11 cellular contexts compared by ENCODE assay signal in genomic region chr15:85411992-85412538, GRCh38. TPM values are rescaled to one million over a fixed set of nuclear protein-coding genes. Genes with fewer than 3 reads are reported as not detected.
DNase-seq lines count a peak whose midpoint lies in the region; ATAC-seq and TF ChIP-seq lines count a peak whose summit lies in the region.
"Had no signal": no experiment of that assay in that cellular context is flagged by ENCODE, and none has a peak within 500 bp of the region (broad histone marks: within the 10 kb centered on the region; RNA-seq: fewer than 3 reads in every experiment).

No MANE protein-coding gene starts in this region.

- intact Hi-C loops in prostate gland (cut with DNase I) (loop anchor here (2.0 to 5.0 kb wide), 2 partner anchors 25 to 115 kb away; no protein-coding TSS in a partner anchor), colonic mucosa (cut with DNase I) (no loop called here)

- peaks cover 0 to 10% (median 0%) of the 10 kb centered on the region in 11 experiments; a peak in 6 of 22 replicates for H4K20me1 ChIP-seq in BLaER1 treated with 17β-estradiol and CSF1 and Interleukin-3, amounts not matched to agents 10 nM and 100 nM

- no peaks in the 10 kb centered on the region for H3K27me3 ChIP-seq in BLaER1 treated with 17β-estradiol and CSF1 and Interleukin-3, amounts not matched to agents 10 nM and 100 nM
- no peaks in the 10 kb centered on the region for H3K27me3 ChIP-seq in prostate gland (replicated peaks; ENCODE audit: insufficient read depth)
- H3K27me3 ChIP-seq in colonic mucosa = no peaks in the 10 kb centered on the region

- TF ChIP-seq CTCF in HEK293 (tag by site-specific recombination; IDR thresholded peaks at IDR 0.05) = no peak
- TF ChIP-seq CTCF in prostate gland (IDR thresholded peaks at IDR 0.05) = no peak
- no peak for TF ChIP-seq CTCF in colonic mucosa (IDR thresholded peaks at IDR 0.05)

- CTCF ChIA-PET in HEK293 (lab: Yijun Ruan, JAX) = interaction anchor here (1.0 to 11.2 kb wide), 6 partner anchors 12 to 122 kb away, joined by 3 to 117 read pairs (median 6); no protein-coding TSS in a partner anchor

- no peak overlapping the region for H3K4me3 ChIP-seq in BLaER1 treated with 17β-estradiol and CSF1 and Interleukin-3, amounts not matched to agents 10 nM and 100 nM
- no peak overlapping the region for H3K4me3 ChIP-seq in HEK293 (ENCODE audit: low read depth, low read length)
- H3K4me3 ChIP-seq in prostate gland = no peak overlapping the region
- no peak overlapping the region for H3K4me3 ChIP-seq in colonic mucosa

- peaks cover 0 to 27% (median 0%) of the 10 kb centered on the region in 11 experiments; a peak in 5 of 22 replicates for H3K36me3 ChIP-seq in BLaER1 treated with 17β-estradiol and CSF1 and Interleukin-3, amounts not matched to agents 10 nM and 100 nM
- H3K36me3 ChIP-seq in HEK293 (ENCODE audit: control insufficient read depth in 2 of 2, insufficient read depth in 1 of 2, low read length in 2 of 2) = no peaks in the 10 kb centered on the region
- H3K36me3 ChIP-seq in prostate gland = no peaks in the 10 kb centered on the region
- no peaks in the 10 kb centered on the region for H3K36me3 ChIP-seq in colonic mucosa

- H3K9me3 ChIP-seq in BLaER1 treated with 17β-estradiol and CSF1 and Interleukin-3, amounts not matched to agents 10 nM and 100 nM (replicated peaks in 1 of 11) = peaks cover 0 to 48% (median 29%) of the 10 kb centered on the region in 11 experiments; a peak in 18 of 22 replicates
- H3K9me3 ChIP-seq in HEK293 (ENCODE audit: control insufficient read depth, insufficient read depth, low read depth, low read length) (no peaks in the 10 kb centered on the region), prostate gland (no peaks in the 10 kb centered on the region), colonic mucosa (no peaks in the 10 kb centered on the region)

- peak overlapping the region in 6 of 11 experiments; percentile 4 to 59 (median 27); a peak in 7 of 22 replicates for H3K27ac ChIP-seq in BLaER1 treated with 17β-estradiol and CSF1 and Interleukin-3, amounts not matched to agents 10 nM and 100 nM
- H3K27ac ChIP-seq in HEK293 (ENCODE audit: extremely low read depth, low read depth, low read length) (no peak overlapping the region), prostate gland (no peak overlapping the region), colonic mucosa (no peak overlapping the region)

- peak overlapping the region in 4 of 11 experiments; percentile 2 to 69 (median 55); a peak in 7 of 22 replicates for H3K4me2 ChIP-seq in BLaER1 treated with 17β-estradiol and CSF1 and Interleukin-3, amounts not matched to agents 10 nM and 100 nM

- peaks cover 21 to 56% (median 42%) of the 10 kb centered on the region in 10 experiments for H3K4me1 ChIP-seq in BLaER1 treated with 17β-estradiol and CSF1 and Interleukin-3, amounts not matched to agents 10 nM and 100 nM
- H3K4me1 ChIP-seq in HEK293 (ENCODE audit: control insufficient read depth, insufficient read depth, low read length) (peaks cover 41% of the 10 kb centered on the region), prostate gland (replicated peaks) (no peaks in the 10 kb centered on the region), colonic mucosa (peaks cover 6% of the 10 kb centered on the region)

- no peak overlapping the region for H3K9ac ChIP-seq in BLaER1 treated with 17β-estradiol and CSF1 and Interleukin-3, amounts not matched to agents 10 nM and 100 nM
- H3K9ac ChIP-seq in colonic mucosa (ENCODE audit: low read depth in 2 of 2, low read length in 2 of 2) = no peak overlapping the region

- POLR2A ChIA-PET in HEK293 (lab: Yijun Ruan, JAX) = interaction anchor here (1.6 to 3.7 kb wide), 2 partner anchors 32 to 81 kb away, joined by 4 to 25 read pairs; partner anchors contain the start of gene AKAP13

- DNase-seq in SW 1271 (lab: John Stamatoyannopoulos, UW) (peak; percentile 26 to 57), foreskin melanocyte (peak; percentile 57), GM19240 (ENCODE audit: insufficient read length, low spot score) (no peak), prostate gland (ENCODE audit: low spot score) (no peak), colonic mucosa (no peak)
- DNase-seq: activated CD4-positive, CD25-positive, alpha-beta regulatory T cell; NCI-H526 treated with DMSO at 0.1 percent for 48 hours; stimulated activated CD4-positive, alpha-beta T cell treated with anti-CD3 and anti-CD28 coated beads, Interleukin-2, amount 100 ng/mL, for 24 hours had no signal

- ATAC-seq in HG02798 (IDR thresholded peaks at IDR 0.05; ENCODE audit: poor library complexity, unreplicated experiment) = no peak

- 20% methylated on average over 4 of the region's 4 CpGs for WGBS in prostate gland

- no peak for TF ChIP-seq POLR2A in prostate gland (IDR thresholded peaks at IDR 0.05)

TF ChIP-seq in HEK293, 187 proteins besides CTCF, POLR2A, EP300 and RAD21 (continues in another document):
- TF ChIP-seq ZNF585B (tag by site-specific recombination; IDR thresholded peaks at IDR 0.05) (peak; percentile 65), ZNF426 (tag by site-specific recombination; IDR thresholded peaks at IDR 0.05) (no peak), HIC1 (tag by site-specific recombination; IDR thresholded peaks at IDR 0.05) (no peak)
- TF ChIP-seq, protein P1, sequence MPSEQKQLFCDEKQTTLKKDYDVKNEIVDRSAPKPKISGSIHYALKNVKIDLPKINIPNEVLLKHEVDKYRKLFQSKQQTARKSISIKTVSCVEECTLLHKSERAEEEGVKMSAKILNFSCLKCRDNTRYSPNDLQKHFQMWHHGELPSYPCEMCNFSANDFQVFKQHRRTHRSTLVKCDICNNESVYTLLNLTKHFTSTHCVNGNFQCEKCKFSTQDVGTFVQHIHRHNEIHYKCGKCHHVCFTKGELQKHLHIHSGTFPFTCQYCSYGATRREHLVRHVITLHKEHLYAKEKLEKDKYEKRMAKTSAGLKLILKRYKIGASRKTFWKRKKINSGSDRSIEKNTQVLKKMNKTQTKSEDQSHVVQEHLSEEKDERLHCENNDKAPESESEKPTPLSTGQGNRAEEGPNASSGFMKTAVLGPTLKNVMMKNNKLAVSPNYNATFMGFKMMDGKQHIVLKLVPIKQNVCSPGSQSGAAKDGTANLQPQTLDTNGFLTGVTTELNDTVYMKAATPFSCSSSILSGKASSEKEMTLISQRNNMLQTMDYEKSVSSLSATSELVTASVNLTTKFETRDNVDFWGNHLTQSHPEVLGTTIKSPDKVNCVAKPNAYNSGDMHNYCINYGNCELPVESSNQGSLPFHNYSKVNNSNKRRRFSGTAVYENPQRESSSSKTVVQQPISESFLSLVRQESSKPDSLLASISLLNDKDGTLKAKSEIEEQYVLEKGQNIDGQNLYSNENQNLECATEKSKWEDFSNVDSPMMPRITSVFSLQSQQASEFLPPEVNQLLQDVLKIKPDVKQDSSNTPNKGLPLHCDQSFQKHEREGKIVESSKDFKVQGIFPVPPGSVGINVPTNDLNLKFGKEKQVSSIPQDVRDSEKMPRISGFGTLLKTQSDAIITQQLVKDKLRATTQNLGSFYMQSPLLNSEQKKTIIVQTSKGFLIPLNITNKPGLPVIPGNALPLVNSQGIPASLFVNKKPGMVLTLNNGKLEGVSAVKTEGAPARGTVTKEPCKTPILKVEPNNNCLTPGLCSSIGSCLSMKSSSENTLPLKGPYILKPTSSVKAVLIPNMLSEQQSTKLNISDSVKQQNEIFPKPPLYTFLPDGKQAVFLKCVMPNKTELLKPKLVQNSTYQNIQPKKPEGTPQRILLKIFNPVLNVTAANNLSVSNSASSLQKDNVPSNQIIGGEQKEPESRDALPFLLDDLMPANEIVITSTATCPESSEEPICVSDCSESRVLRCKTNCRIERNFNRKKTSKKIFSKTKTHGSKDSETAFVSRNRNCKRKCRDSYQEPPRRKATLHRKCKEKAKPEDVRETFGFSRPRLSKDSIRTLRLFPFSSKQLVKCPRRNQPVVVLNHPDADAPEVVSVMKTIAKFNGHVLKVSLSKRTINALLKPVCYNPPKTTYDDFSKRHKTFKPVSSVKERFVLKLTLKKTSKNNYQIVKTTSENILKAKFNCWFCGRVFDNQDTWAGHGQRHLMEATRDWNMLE (tag by site-specific recombination; conservative IDR thresholded peaks at IDR 0.05; ENCODE audit: low read depth) = no peak

RNA-seq across cellular contexts. Expression of gene AKAP13, which starts 31.7 kb away (rescaled TPM):
- total RNA-seq in prostate gland = 100 to 1,000 TPM; 102 to 195 TPM
- 100 to 1,000 TPM in 1 of 2 donors, 10 to 100 TPM in 1; 87.3 to 106 TPM for total RNA-seq in colonic mucosa

Comparison
In these comparisons a context has a peak if more than half of its experiments do, and no peak if none do; other contexts are left out.
1. H3K27ac ChIP-seq: peak in BLaER1 treated with 17β-estradiol and CSF1 and Interleukin-3, amounts not matched to agents 10 nM and 100 nM (6 of 11); none in HEK293 (single experiment), prostate gland (0 of 2) and colonic mucosa (single experiment).
2. DNase-seq: peak in SW 1271 (2 of 2) and foreskin melanocyte (single experiment); none in GM19240 (single experiment), prostate gland (single experiment) and colonic mucosa (single experiment).